In the genomic region with DNA sequence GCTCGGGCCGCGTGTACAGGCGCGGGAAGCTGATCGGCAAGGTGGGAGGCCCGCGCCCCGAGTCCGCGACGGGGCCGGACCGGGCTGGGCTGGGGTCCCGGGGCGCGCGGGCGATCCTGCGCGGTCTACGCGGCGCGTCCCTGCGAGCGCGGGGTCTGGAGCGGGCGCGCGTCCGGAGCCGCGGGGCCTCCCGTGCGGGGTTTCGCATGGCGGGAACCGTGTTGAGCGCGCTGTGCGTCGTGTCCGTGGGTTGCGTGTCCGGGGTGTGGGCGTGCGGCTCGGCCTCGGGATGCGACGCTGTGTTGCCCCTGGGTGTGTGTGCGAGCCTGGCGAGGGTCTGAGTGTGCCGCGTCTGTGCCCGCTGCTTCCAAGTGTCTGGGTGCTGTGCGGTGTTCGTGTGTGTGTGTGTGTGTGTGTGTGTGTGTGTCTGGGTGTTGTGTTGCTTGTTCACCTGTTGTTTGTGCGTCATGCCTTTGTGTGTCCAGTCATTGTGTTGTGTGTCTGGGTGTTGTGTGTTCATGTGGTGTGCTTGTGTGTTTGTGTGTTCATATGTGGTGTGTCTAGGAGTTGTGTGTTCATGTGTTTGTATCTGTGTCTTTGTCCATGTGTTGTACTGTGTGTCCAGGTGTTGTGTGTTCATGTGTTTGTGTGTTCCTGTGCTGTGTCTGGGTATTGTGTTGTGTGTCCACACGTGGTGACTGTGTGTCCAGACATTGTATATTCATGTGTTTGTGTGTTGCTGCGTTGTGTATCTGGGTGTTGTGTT, we compare ENCODE assay signal across 1 cellular context.
TF ChIP-seq lines count a peak whose summit lies in the region.

No MANE protein-coding gene starts in this region.

TF ChIP-seq in SK-N-SH, 30 proteins besides CTCF, POLR2A, EP300 and RAD21:
- TF ChIP-seq RCOR1 (IDR thresholded peaks at IDR 0.05; ENCODE audit: low read length) = no peak
- no peak for TF ChIP-seq TCF12 (IDR thresholded peaks at IDR 0.05)
- TF ChIP-seq GABPA (IDR thresholded peaks at IDR 0.05; ENCODE audit: low read depth) = no peak
- TF ChIP-seq FOSL2 (IDR thresholded peaks at IDR 0.05; ENCODE audit: borderline replicate concordance, low read depth) = no peak
- TF ChIP-seq GATA2 (CRISPR knock-in tag; IDR thresholded peaks at IDR 0.05) = no peak
- TF ChIP-seq MXI1 (IDR thresholded peaks at IDR 0.05; ENCODE audit: low read depth, low read length) = no peak
- TF ChIP-seq, protein P1, sequence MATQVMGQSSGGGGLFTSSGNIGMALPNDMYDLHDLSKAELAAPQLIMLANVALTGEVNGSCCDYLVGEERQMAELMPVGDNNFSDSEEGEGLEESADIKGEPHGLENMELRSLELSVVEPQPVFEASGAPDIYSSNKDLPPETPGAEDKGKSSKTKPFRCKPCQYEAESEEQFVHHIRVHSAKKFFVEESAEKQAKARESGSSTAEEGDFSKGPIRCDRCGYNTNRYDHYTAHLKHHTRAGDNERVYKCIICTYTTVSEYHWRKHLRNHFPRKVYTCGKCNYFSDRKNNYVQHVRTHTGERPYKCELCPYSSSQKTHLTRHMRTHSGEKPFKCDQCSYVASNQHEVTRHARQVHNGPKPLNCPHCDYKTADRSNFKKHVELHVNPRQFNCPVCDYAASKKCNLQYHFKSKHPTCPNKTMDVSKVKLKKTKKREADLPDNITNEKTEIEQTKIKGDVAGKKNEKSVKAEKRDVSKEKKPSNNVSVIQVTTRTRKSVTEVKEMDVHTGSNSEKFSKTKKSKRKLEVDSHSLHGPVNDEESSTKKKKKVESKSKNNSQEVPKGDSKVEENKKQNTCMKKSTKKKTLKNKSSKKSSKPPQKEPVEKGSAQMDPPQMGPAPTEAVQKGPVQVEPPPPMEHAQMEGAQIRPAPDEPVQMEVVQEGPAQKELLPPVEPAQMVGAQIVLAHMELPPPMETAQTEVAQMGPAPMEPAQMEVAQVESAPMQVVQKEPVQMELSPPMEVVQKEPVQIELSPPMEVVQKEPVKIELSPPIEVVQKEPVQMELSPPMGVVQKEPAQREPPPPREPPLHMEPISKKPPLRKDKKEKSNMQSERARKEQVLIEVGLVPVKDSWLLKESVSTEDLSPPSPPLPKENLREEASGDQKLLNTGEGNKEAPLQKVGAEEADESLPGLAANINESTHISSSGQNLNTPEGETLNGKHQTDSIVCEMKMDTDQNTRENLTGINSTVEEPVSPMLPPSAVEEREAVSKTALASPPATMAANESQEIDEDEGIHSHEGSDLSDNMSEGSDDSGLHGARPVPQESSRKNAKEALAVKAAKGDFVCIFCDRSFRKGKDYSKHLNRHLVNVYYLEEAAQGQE (IDR thresholded peaks at IDR 0.05; ENCODE audit: low read depth, low read length) = no peak
- TF ChIP-seq SMC3 (IDR thresholded peaks at IDR 0.05; ENCODE audit: low read depth, low read length) = no peak
- TF ChIP-seq SIN3A (IDR thresholded peaks at IDR 0.05; ENCODE audit: borderline replicate concordance, low read depth, low read length) = no peak
- no peak for TF ChIP-seq RFX5 (IDR thresholded peaks at IDR 0.05; ENCODE audit: low read length)
- no peak for TF ChIP-seq NFIC (IDR thresholded peaks at IDR 0.05; ENCODE audit: borderline replicate concordance)
- TF ChIP-seq, protein P2, sequence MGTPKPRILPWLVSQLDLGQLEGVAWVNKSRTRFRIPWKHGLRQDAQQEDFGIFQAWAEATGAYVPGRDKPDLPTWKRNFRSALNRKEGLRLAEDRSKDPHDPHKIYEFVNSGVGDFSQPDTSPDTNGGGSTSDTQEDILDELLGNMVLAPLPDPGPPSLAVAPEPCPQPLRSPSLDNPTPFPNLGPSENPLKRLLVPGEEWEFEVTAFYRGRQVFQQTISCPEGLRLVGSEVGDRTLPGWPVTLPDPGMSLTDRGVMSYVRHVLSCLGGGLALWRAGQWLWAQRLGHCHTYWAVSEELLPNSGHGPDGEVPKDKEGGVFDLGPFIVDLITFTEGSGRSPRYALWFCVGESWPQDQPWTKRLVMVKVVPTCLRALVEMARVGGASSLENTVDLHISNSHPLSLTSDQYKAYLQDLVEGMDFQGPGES (IDR thresholded peaks at IDR 0.05; ENCODE audit: low read depth, low read length) = no peak
- no peak for TF ChIP-seq CHD2 (IDR thresholded peaks at IDR 0.05; ENCODE audit: low read length, partially characterized antibody)
- TF ChIP-seq, protein P3, sequence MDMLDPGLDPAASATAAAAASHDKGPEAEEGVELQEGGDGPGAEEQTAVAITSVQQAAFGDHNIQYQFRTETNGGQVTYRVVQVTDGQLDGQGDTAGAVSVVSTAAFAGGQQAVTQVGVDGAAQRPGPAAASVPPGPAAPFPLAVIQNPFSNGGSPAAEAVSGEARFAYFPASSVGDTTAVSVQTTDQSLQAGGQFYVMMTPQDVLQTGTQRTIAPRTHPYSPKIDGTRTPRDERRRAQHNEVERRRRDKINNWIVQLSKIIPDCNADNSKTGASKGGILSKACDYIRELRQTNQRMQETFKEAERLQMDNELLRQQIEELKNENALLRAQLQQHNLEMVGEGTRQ (IDR thresholded peaks at IDR 0.05; ENCODE audit: borderline replicate concordance, low read depth, low read length) = no peak
- no peak for TF ChIP-seq FOXM1 (IDR thresholded peaks at IDR 0.05; ENCODE audit: low read depth)
- TF ChIP-seq, protein P4, sequence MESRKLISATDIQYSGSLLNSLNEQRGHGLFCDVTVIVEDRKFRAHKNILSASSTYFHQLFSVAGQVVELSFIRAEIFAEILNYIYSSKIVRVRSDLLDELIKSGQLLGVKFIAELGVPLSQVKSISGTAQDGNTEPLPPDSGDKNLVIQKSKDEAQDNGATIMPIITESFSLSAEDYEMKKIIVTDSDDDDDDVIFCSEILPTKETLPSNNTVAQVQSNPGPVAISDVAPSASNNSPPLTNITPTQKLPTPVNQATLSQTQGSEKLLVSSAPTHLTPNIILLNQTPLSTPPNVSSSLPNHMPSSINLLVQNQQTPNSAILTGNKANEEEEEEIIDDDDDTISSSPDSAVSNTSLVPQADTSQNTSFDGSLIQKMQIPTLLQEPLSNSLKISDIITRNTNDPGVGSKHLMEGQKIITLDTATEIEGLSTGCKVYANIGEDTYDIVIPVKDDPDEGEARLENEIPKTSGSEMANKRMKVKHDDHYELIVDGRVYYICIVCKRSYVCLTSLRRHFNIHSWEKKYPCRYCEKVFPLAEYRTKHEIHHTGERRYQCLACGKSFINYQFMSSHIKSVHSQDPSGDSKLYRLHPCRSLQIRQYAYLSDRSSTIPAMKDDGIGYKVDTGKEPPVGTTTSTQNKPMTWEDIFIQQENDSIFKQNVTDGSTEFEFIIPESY (IDR thresholded peaks at IDR 0.05; ENCODE audit: borderline replicate concordance, low read depth) = no peak
- TF ChIP-seq POLR2AphosphoS5 (IDR thresholded peaks at IDR 0.05; ENCODE audit: low read depth, low read length) = no peak
